In the genomic region with DNA sequence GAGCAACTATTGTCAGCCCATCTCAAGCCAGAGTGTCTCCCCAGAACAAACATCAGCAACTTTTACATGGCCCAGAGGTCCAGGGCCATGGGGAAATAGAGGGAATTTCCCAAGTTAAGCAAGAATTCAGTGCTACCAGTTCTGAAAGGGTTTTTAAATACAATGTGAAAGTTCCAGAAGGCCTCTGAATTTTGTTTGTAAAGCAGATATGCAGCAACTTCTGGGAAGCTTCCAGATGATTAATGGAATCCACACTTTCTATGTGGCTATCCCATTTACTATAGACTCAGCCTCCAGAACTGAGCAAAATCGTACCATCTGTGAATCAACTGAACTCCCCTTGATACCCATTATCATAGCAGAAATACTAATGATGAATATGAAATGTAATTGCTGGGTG, we compare ENCODE assay signal across 12 cellular contexts.
A peak's percentile ranks its signal among the peaks of the same experiment; 100 is the strongest.
DNase-seq lines count a peak whose midpoint lies in the region; ATAC-seq, FAIRE-seq and TF ChIP-seq lines count a peak whose summit lies in the region.
"Had no signal": no experiment of that assay in that cellular context is flagged by ENCODE, and none has a peak within 500 bp of the region (broad histone marks: within the 10 kb centered on the region; RNA-seq: fewer than 3 reads in every experiment).

No MANE protein-coding gene starts in this region.

- TF ChIP-seq POLR2A in HepG2 (IDR thresholded peaks at IDR 0.05; ENCODE audit: insufficient read depth in 1 of 2, low read depth in 2 of 2, low read length in 2 of 2) (no peak), Peyer's patch (IDR thresholded peaks at IDR 0.05) (no peak)

- TF ChIP-seq EP300 in HepG2 (IDR thresholded peaks at IDR 0.05; ENCODE audit: low read depth in 2 of 2, low read length in 2 of 2): no peak
- TF ChIP-seq EP300 in HepG2 (CRISPR knock-in tag; IDR thresholded peaks at IDR 0.05; ENCODE audit: borderline replicate concordance): no peak

- H3K9me3 Mint-ChIP-seq in activated T-helper 2 cell treated with anti-CD3 and anti-CD28 coated beads, Interferon-gamma antibody, Interleukin-2, Interleukin-4, amounts not matched to agents 10 μg/mL and 5 μg/mL and 100 μg/mL, durations not matched to agents 14 hours and 24 hours and 36 hours: no peaks in the 10 kb centered on the region

- H3K27ac ChIP-seq in liver (ENCODE audit: low read depth in 1 of 2, low read length in 2 of 2) (peak overlapping the region in 1 of 2 donors; percentile 5), HepG2 (ENCODE audit: extremely low read length, insufficient read depth, low read length) (no peak overlapping the region), Peyer's patch (peak overlapping the region in 3 of 4 donors; percentile 66 to 90 (median 85)), right cardiac atrium (ENCODE audit: low read length) (no peak overlapping the region)

- H3K9ac ChIP-seq in liver (ENCODE audit: low read depth in 1 of 2, low read length in 2 of 2) (no peak overlapping the region), HepG2 (ENCODE audit: insufficient read depth, low read depth, low read length) (no peak overlapping the region)

- CTCF ChIA-PET in HepG2 (lab: Yijun Ruan, JAX; ENCODE audit: low intra/inter-chr PET ratio, low total read pairs): no interaction called here

- peaks cover 0 to 4% (median 0%) of the 10 kb centered on the region in 4 donors for H3K4me1 ChIP-seq in liver (ENCODE audit: control insufficient read depth in 4 of 4, insufficient read depth in 4 of 4, low read length in 3 of 4)
- no peaks in the 10 kb centered on the region for H3K4me1 ChIP-seq in HepG2 (ENCODE audit: insufficient read depth, low read length)
- H3K4me1 ChIP-seq in Peyer's patch: peaks cover 0 to 27% (median 7%) of the 10 kb centered on the region in 4 donors
- H3K4me1 ChIP-seq in right cardiac atrium (ENCODE audit: control insufficient read depth, insufficient read depth, low read length): peaks cover 7% of the 10 kb centered on the region
- H3K4me1 ChIP-seq: BE2C had no signal

- H3K4me1 Mint-ChIP-seq in activated T-helper 2 cell treated with anti-CD3 and anti-CD28 coated beads, Interferon-gamma antibody, Interleukin-2, Interleukin-4, amounts not matched to agents 10 μg/mL and 5 μg/mL and 100 μg/mL, durations not matched to agents 14 hours and 24 hours and 36 hours (ENCODE audit: low read depth): no peaks in the 10 kb centered on the region
- H3K4me1 Mint-ChIP-seq: T-cell had no signal

- no TSS peak for BruUV-seq in HepG2 (replicated peaks; lab: Mats Ljungman, UMichigan)

- no peak for FAIRE-seq in HepG2 (lab: Jason Lieb, UNC)

- ATAC-seq in HepG2: no peak
- peak; percentile 63 to 72 for ATAC-seq in right cardiac atrium
- no peak for ATAC-seq in GM18502 (IDR thresholded peaks at IDR 0.05; ENCODE audit: poor library complexity, unreplicated experiment)
- ATAC-seq in HG02938 (IDR thresholded peaks at IDR 0.05; ENCODE audit: unreplicated experiment): no peak
- ATAC-seq: T-cell had no signal

- H3K36me3 Mint-ChIP-seq in activated T-helper 2 cell treated with anti-CD3 and anti-CD28 coated beads, Interferon-gamma antibody, Interleukin-2, Interleukin-4, amounts not matched to agents 10 μg/mL and 5 μg/mL and 100 μg/mL, durations not matched to agents 14 hours and 24 hours and 36 hours (ENCODE audit: low read depth): no peaks in the 10 kb centered on the region
- H3K36me3 Mint-ChIP-seq: T-cell had no signal

- 62% methylated on average over 1 of the region's 1 CpG for WGBS in liver
- WGBS in HepG2 (ENCODE audit: low lambda C conversion rate): 0% methylated on average over 1 of the region's 1 CpG
- 49% methylated on average over 1 of the region's 1 CpG for WGBS in right cardiac atrium

- H3K36me3 ChIP-seq in liver (ENCODE audit: control insufficient read depth in 4 of 4, insufficient read depth in 3 of 4, low read depth in 1 of 4, low read length in 3 of 4) (no peaks in the 10 kb centered on the region), HepG2 (replicated peaks in 1 of 2; ENCODE audit: control insufficient read depth in 1 of 2, insufficient read depth in 2 of 2, low read length in 2 of 2) (no peaks in the 10 kb centered on the region), Peyer's patch (no peaks in the 10 kb centered on the region)
- H3K36me3 ChIP-seq: BE2C had no signal

- no peak overlapping the region for H3K4me2 ChIP-seq in HepG2 (ENCODE audit: low read depth, low read length)

- H3K27me3 ChIP-seq in liver (ENCODE audit: control insufficient read depth in 4 of 4, insufficient read depth in 4 of 4, low read length in 3 of 4) (no peaks in the 10 kb centered on the region), HepG2 (ENCODE audit: control insufficient read depth in 1 of 2, insufficient read depth in 2 of 2, low read length in 2 of 2) (no peaks in the 10 kb centered on the region), Peyer's patch (no peaks in the 10 kb centered on the region), right cardiac atrium (ENCODE audit: control insufficient read depth, insufficient read depth) (no peaks in the 10 kb centered on the region)
- H3K27me3 ChIP-seq: BE2C had no signal

- intact Hi-C loops in HepG2 (cut with micrococcal nuclease; ENCODE audit: unreplicated experiment): no loop called here
- intact Hi-C loops in right cardiac atrium (cut with DNase I): no loop called here
- intact Hi-C loops in activated T-helper 2 cell treated with anti-CD3 and anti-CD28 coated beads, Interferon-gamma antibody, Interleukin-2, Interleukin-4, amounts not matched to agents 10 μg/mL and 5 μg/mL and 100 μg/mL, durations not matched to agents 14 hours and 24 hours and 36 hours (cut with micrococcal nuclease): loop anchor here (5.0 kb wide), 1 partner anchor 37 kb away; no protein-coding TSS in a partner anchor

- peaks cover 4% of the 10 kb centered on the region for H3K27me3 Mint-ChIP-seq in activated T-helper 2 cell treated with anti-CD3 and anti-CD28 coated beads, Interferon-gamma antibody, Interleukin-2, Interleukin-4, amounts not matched to agents 10 μg/mL and 5 μg/mL and 100 μg/mL, durations not matched to agents 14 hours and 24 hours and 36 hours (ENCODE audit: low read depth)
- H3K27me3 Mint-ChIP-seq: T-cell had no signal

- no peak for TF ChIP-seq CTCF in liver (IDR thresholded peaks at IDR 0.05; ENCODE audit: low read depth, low read length, missing input control)
- no peak for TF ChIP-seq CTCF in HepG2 (CRISPR knock-in tag; IDR thresholded peaks at IDR 0.05)
- TF ChIP-seq CTCF in Peyer's patch (IDR thresholded peaks at IDR 0.05): no peak

- no peak overlapping the region for H3K27ac Mint-ChIP-seq in activated T-helper 2 cell treated with anti-CD3 and anti-CD28 coated beads, Interferon-gamma antibody, Interleukin-2, Interleukin-4, amounts not matched to agents 10 μg/mL and 5 μg/mL and 100 μg/mL, durations not matched to agents 14 hours and 24 hours and 36 hours
- H3K27ac Mint-ChIP-seq: T-cell had no signal

- in situ Hi-C loops in HepG2 (cut with HindIII; ENCODE audit: extremely low pct_ligation_motif_present, low pct_unique_long_range_greater_than_20kb): no loop called here

- POLR2A ChIA-PET in HepG2 (lab: Yijun Ruan, JAX): no interaction called here

- no peaks in the 10 kb centered on the region for H4K20me1 ChIP-seq in HepG2 (ENCODE audit: insufficient read depth, low read length)

- H3K4me3 ChIP-seq in liver (ENCODE audit: low read depth in 1 of 3, low read length in 3 of 3) (no peak overlapping the region), HepG2 (replicated peaks in 1 of 3; ENCODE audit: insufficient read depth in 1 of 3, low read depth in 2 of 3, low read length in 3 of 3) (no peak overlapping the region), Peyer's patch (no peak overlapping the region), right cardiac atrium (ENCODE audit: low read length) (no peak overlapping the region)

- H3K9me3 ChIP-seq in liver (ENCODE audit: control insufficient read depth in 4 of 4, low read length in 3 of 4) (no peaks in the 10 kb centered on the region), HepG2 (ENCODE audit: low read length) (no peaks in the 10 kb centered on the region), Peyer's patch (no peaks in the 10 kb centered on the region), right cardiac atrium (ENCODE audit: control insufficient read depth, low read length) (no peaks in the 10 kb centered on the region)
- H3K9me3 ChIP-seq: BE2C had no signal

- DNase-seq in HepG2 (ENCODE audit: low spot score) (no peak), Peyer's patch (no peak), right cardiac atrium (no peak), NCI-H146 treated with DMSO at 0.1 percent for 48 hours (lab: John Stamatoyannopoulos, UW; ENCODE audit: unreplicated experiment) (no peak)
- no peak for DNase-seq in activated T-helper 2 cell treated with anti-CD3 and anti-CD28 coated beads, Interferon-gamma antibody, Interleukin-2, Interleukin-4, amounts not matched to agents 10 μg/mL and 5 μg/mL and 100 μg/mL, durations not matched to agents 14 hours and 24 hours and 36 hours (ENCODE audit: low spot score)
- DNase-seq: BE2C, islet precursor cell, Karpas-422, T-cell had no signal

- no peak overlapping the region for H2AFZ ChIP-seq in HepG2 (ENCODE audit: low read length)

- TF ChIP-seq RAD21 in liver (IDR thresholded peaks at IDR 0.05) (peak in 1 of 2 donors; percentile 22), HepG2 (CRISPR knock-in tag; IDR thresholded peaks at IDR 0.05) (no peak)

- H3K79me2 ChIP-seq in HepG2 (ENCODE audit: insufficient read depth, low read length): no peaks in the 10 kb centered on the region

- H3K4me3 Mint-ChIP-seq in activated T-helper 2 cell treated with anti-CD3 and anti-CD28 coated beads, Interferon-gamma antibody, Interleukin-2, Interleukin-4, amounts not matched to agents 10 μg/mL and 5 μg/mL and 100 μg/mL, durations not matched to agents 14 hours and 24 hours and 36 hours (ENCODE audit: low read depth): no peak overlapping the region
- H3K4me3 Mint-ChIP-seq: T-cell had no signal

TF ChIP-seq in HepG2, 621 proteins besides CTCF, POLR2A, EP300 and RAD21 (continues in another document):
- TF ChIP-seq ZNF879 (CRISPR knock-in tag; IDR thresholded peaks at IDR 0.05) (no peak), KLF9 (CRISPR knock-in tag; IDR thresholded peaks at IDR 0.05; ENCODE audit: low read depth) (no peak), ATRX (CRISPR knock-in tag; IDR thresholded peaks at IDR 0.05; ENCODE audit: borderline replicate concordance) (no peak), CEBPB (IDR thresholded peaks at IDR 0.05; ENCODE audit: borderline replicate concordance, low read depth, low read length) (no peak), ZNF589 (CRISPR knock-in tag; conservative IDR thresholded peaks at IDR 0.05) (no peak), MXD4 (CRISPR knock-in tag; IDR thresholded peaks at IDR 0.05) (no peak), GZF1 (CRISPR knock-in tag; IDR thresholded peaks at IDR 0.05) (no peak), ETV6 (CRISPR knock-in tag; conservative IDR thresholded peaks at IDR 0.05) (no peak), WIZ (CRISPR knock-in tag; IDR thresholded peaks at IDR 0.05) (no peak)

Comparison
In these comparisons a context has a peak if more than half of its experiments do, and no peak if none do; other contexts are left out.
1. H3K27ac ChIP-seq: peak in Peyer's patch (3 of 4); none in HepG2 (single experiment) and right cardiac atrium (single experiment).
2. ATAC-seq: peak in right cardiac atrium (2 of 2); none in HepG2 (single experiment), GM18502 (single experiment) and HG02938 (single experiment).